25 cellular contexts compared by ENCODE assay signal in genomic region chr20:62770916-62771315, GRCh38. TPM values are rescaled to one million over a fixed set of nuclear protein-coding genes. Genes with fewer than 3 reads are reported as not detected.
DNase-seq lines count a peak whose midpoint lies in the region; ATAC-seq, FAIRE-seq and TF ChIP-seq lines count a peak whose summit lies in the region.
"Had no signal": no experiment of that assay in that cellular context is flagged by ENCODE, and none has a peak within 500 bp of the region (broad histone marks: within the 10 kb centered on the region; RNA-seq: fewer than 3 reads in every experiment).

No MANE protein-coding gene starts in this region.

- no peak overlapping the region for H3K27ac Mint-ChIP-seq in activated CD4-positive, alpha-beta T cell treated with anti-CD3 and anti-CD28 coated beads, Interleukin-2, amount 10 ng/mL, durations not matched to agents 7 days and 5 days
- H3K27ac Mint-ChIP-seq: CD14-positive monocyte had no signal

- no peaks in the 10 kb centered on the region for H3K36me3 ChIP-seq in H1 (ENCODE audit: control insufficient read depth in 2 of 4, insufficient read depth in 4 of 4, low read length in 3 of 4)
- no peaks in the 10 kb centered on the region for H3K36me3 ChIP-seq in neuronal stem cell (replicated peaks in 1 of 2; ENCODE audit: control insufficient read depth in 2 of 2, insufficient read depth in 2 of 2, low read length in 2 of 2)
- H3K36me3 ChIP-seq in effector memory CD4-positive, alpha-beta T cell (ENCODE audit: control insufficient read depth, insufficient read depth, low read length), result no peaks in the 10 kb centered on the region
- H3K36me3 ChIP-seq: SJCRH30 had no signal

- TF ChIP-seq CTCF in H1 (IDR thresholded peaks at IDR 0.05; ENCODE audit: control extremely low read depth in 1 of 3, insufficient read depth in 1 of 3, low read depth in 1 of 3, low read length in 3 of 3), result no peak

- no peak overlapping the region for H3K4me3 Mint-ChIP-seq in activated CD4-positive, alpha-beta T cell treated with anti-CD3 and anti-CD28 coated beads, Interleukin-2, amount 10 ng/mL, durations not matched to agents 7 days and 5 days
- H3K4me3 Mint-ChIP-seq: CD14-positive monocyte had no signal

- peaks cover 4% of the 10 kb centered on the region; the same call in 1 of the 2 replicates for H3K79me1 ChIP-seq in H1 (ENCODE audit: low read depth, low read length)
- H3K79me1 ChIP-seq in neuronal stem cell (ENCODE audit: low read depth, low read length), result peaks cover 2% of the 10 kb centered on the region

- no peak overlapping the region for H4K5ac ChIP-seq in H1 (ENCODE audit: insufficient read length, low read depth, low read length)

- peaks cover 0 to 4% of the 10 kb centered on the region in 2 experiments for H4K20me1 ChIP-seq in H1 (replicated peaks in 1 of 2; ENCODE audit: control insufficient read depth in 1 of 2, insufficient read depth in 2 of 2, low read length in 2 of 2)

- DNase-seq in Right ventricle myocardium superior (peak; percentile 31), cardiac septum (ENCODE audit: low spot score) (no peak), H1 (ENCODE audit: low read depth in 1 of 2, low spot score in 2 of 2) (no peak), neuronal stem cell (ENCODE audit: low spot score) (no peak), anterior cingulate cortex (lab: John Stamatoyannopoulos, UW) (no peak), kidney tubule cell (ENCODE audit: low spot score) (no peak)
- no peak for DNase-seq in activated CD4-positive, alpha-beta T cell treated with anti-CD3 and anti-CD28 coated beads, Interleukin-2, amount 10 ng/mL, durations not matched to agents 7 days and 5 days
- DNase-seq in effector memory CD4-positive, alpha-beta T cell, result no peak
- DNase-seq: 8988T, AML-193, DMS53, GDM1, KG1, NCI-H1105, NCI-H146, NCI-H2029 treated with DMSO at 0.1 percent for 48 hours, NCI-H226, NCI-H510A treated with DMSO at 0.1 percent for 48 hours, NCI-H748 treated with DMSO at 0.1 percent for 48 hours, SJCRH30 had no signal

- peaks cover 26% of the 10 kb centered on the region for H3K4me1 Mint-ChIP-seq in activated CD4-positive, alpha-beta T cell treated with anti-CD3 and anti-CD28 coated beads, Interleukin-2, amount 10 ng/mL, durations not matched to agents 7 days and 5 days

- H3K27ac ChIP-seq in H1 (ENCODE audit: low read depth, low read length), result no peak overlapping the region
- no peak overlapping the region for H3K27ac ChIP-seq in neuronal stem cell (replicated peaks; ENCODE audit: low read length)
- no peak overlapping the region for H3K27ac ChIP-seq in effector memory CD4-positive, alpha-beta T cell (ENCODE audit: insufficient read depth, low read length, poor library complexity, severe bottlenecking)
- H3K27ac ChIP-seq: SJCRH30 had no signal

- peaks cover 0 to 10% (median 1%) of the 10 kb centered on the region in 4 experiments; a peak in 3 of 7 replicates for H3K4me1 ChIP-seq in H1 (replicated peaks in 1 of 4; ENCODE audit: control insufficient read depth in 3 of 4, insufficient read depth in 4 of 4, low read length in 3 of 4)
- H3K4me1 ChIP-seq in neuronal stem cell (ENCODE audit: control insufficient read depth in 2 of 2, insufficient read depth in 1 of 2, low read depth in 1 of 2, low read length in 2 of 2), result peaks cover 13 to 40% of the 10 kb centered on the region in 2 donors
- peaks cover 21% of the 10 kb centered on the region for H3K4me1 ChIP-seq in effector memory CD4-positive, alpha-beta T cell (ENCODE audit: control insufficient read depth, insufficient read depth, low read length, poor library complexity, severe bottlenecking)

- no peaks in the 10 kb centered on the region for H3K9me3 ChIP-seq in H1 (ENCODE audit: insufficient read depth in 2 of 2, low read depth in 1 of 2, low read length in 1 of 2)
- H3K9me3 ChIP-seq in neuronal stem cell (replicated peaks in 1 of 2; ENCODE audit: control insufficient read depth in 2 of 2, insufficient read depth in 1 of 2, low read depth in 1 of 2, low read length in 2 of 2), result no peaks in the 10 kb centered on the region
- H3K9me3 ChIP-seq in effector memory CD4-positive, alpha-beta T cell (ENCODE audit: control insufficient read depth, low read length), result no peaks in the 10 kb centered on the region
- H3K9me3 ChIP-seq: SJCRH30 had no signal

- no peak overlapping the region for H3K4me3 ChIP-seq in H1 (ENCODE audit: extremely low read depth in 1 of 4, insufficient read depth in 2 of 4, low read depth in 3 of 4, low read length in 4 of 4)
- no peak overlapping the region for H3K4me3 ChIP-seq in neuronal stem cell (ENCODE audit: low read length in 2 of 2)
- H3K4me3 ChIP-seq in effector memory CD4-positive, alpha-beta T cell (ENCODE audit: insufficient read depth, low read depth, low read length, poor library complexity, severe bottlenecking), result no peak overlapping the region
- H3K4me3 ChIP-seq: SJCRH30 had no signal

- H3K14ac ChIP-seq in H1 (ENCODE audit: insufficient read length) (no peak overlapping the region), neuronal stem cell (ENCODE audit: low read length) (no peak overlapping the region)

- no peak for TF ChIP-seq POLR2A in H1 (IDR thresholded peaks at IDR 0.05; ENCODE audit: control extremely low read depth in 1 of 2, low read depth in 2 of 2, low read length in 2 of 2)

- no peaks in the 10 kb centered on the region; a peak in 1 of 7 replicates for H3K27me3 ChIP-seq in H1 (replicated peaks in 1 of 4; ENCODE audit: control insufficient read depth in 3 of 4, extremely low read depth in 1 of 4, insufficient read depth in 3 of 4, low read length in 3 of 4)
- peaks cover 0 to 26% (median 2%) of the 10 kb centered on the region in 3 experiments for H3K27me3 ChIP-seq in neuronal stem cell (ENCODE audit: control insufficient read depth in 3 of 3, insufficient read depth in 3 of 3, low read depth in 1 of 3, low read length in 3 of 3)
- H3K27me3 ChIP-seq in effector memory CD4-positive, alpha-beta T cell (replicated peaks; ENCODE audit: control insufficient read depth, insufficient read depth, low read length, poor library complexity, severe bottlenecking), result no peaks in the 10 kb centered on the region

- POLR2A ChIA-PET in H1 (lab: Charles Lee; ENCODE audit: partially characterized antibody), result interaction anchor here (0.6 kb wide), 1 partner anchor 10 kb away, joined by 3 read pairs; no protein-coding TSS in a partner anchor
- POLR2A ChIA-PET in activated CD4-positive, alpha-beta T cell treated with anti-CD3 and anti-CD28 coated beads, Interleukin-2, amount 10 ng/mL, durations not matched to agents 7 days and 5 days (lab: Charles Lee), result no interaction called here

- peaks cover 1% of the 10 kb centered on the region for H3K27me3 Mint-ChIP-seq in activated CD4-positive, alpha-beta T cell treated with anti-CD3 and anti-CD28 coated beads, Interleukin-2, amount 10 ng/mL, durations not matched to agents 7 days and 5 days

- H3K36me3 Mint-ChIP-seq in activated CD4-positive, alpha-beta T cell treated with anti-CD3 and anti-CD28 coated beads, Interleukin-2, amount 10 ng/mL, durations not matched to agents 7 days and 5 days (ENCODE audit: low read depth), result no peaks in the 10 kb centered on the region
- H3K36me3 Mint-ChIP-seq: CD14-positive monocyte had no signal

- TF ChIP-seq EP300 in H1 (IDR thresholded peaks at IDR 0.05; ENCODE audit: borderline replicate concordance in 1 of 2, low read depth in 2 of 2, low read length in 2 of 2), result no peak

- H3K23ac ChIP-seq in H1 (ENCODE audit: insufficient read length), result no peak overlapping the region
- no peak overlapping the region for H3K23ac ChIP-seq in neuronal stem cell (ENCODE audit: low read depth, low read length, poor library complexity)

- no peak overlapping the region for H2BK20ac ChIP-seq in H1 (ENCODE audit: low read length)

- H2BK12ac ChIP-seq in H1 (ENCODE audit: low read depth, low read length), result no peak overlapping the region
- H2BK12ac ChIP-seq in neuronal stem cell (ENCODE audit: low read length), result peak overlapping the region; percentile 46

- H3K56ac ChIP-seq in H1 (replicated peaks; ENCODE audit: insufficient read length, low read depth, low read length), result no peak overlapping the region

- no peak overlapping the region for H3K18ac ChIP-seq in H1 (ENCODE audit: extremely low read depth, low read length)
- H3K18ac ChIP-seq in neuronal stem cell (ENCODE audit: low read length), result peak overlapping the region; percentile 29

- H2BK5ac ChIP-seq in H1 (ENCODE audit: low read depth, low read length) (no peak overlapping the region), neuronal stem cell (ENCODE audit: low read length) (no peak overlapping the region)

- no peak for ATAC-seq in Right ventricle myocardium superior (ENCODE audit: poor library complexity)

- H3K4ac ChIP-seq in H1 (replicated peaks; ENCODE audit: insufficient read length, low read depth, low read length), result no peak overlapping the region
- H3K4ac ChIP-seq in neuronal stem cell (ENCODE audit: low read length), result no peak overlapping the region

- H3K23me2 ChIP-seq in H1 (ENCODE audit: low read depth, low read length), result no peaks in the 10 kb centered on the region

- no peaks in the 10 kb centered on the region for H3K79me2 ChIP-seq in H1 (ENCODE audit: control insufficient read depth in 1 of 2, insufficient read depth in 2 of 2, low read length in 2 of 2)

- H4K8ac ChIP-seq in H1 (ENCODE audit: extremely low read depth, insufficient read depth, low read length), result no peak overlapping the region
- no peak overlapping the region for H4K8ac ChIP-seq in neuronal stem cell (ENCODE audit: low read depth, low read length)

- H2AFZ ChIP-seq in H1 (ENCODE audit: low read length), result no peak overlapping the region
- H2AFZ ChIP-seq in neuronal stem cell (ENCODE audit: low read length), result no peak overlapping the region

- H3K4me2 ChIP-seq in H1 (ENCODE audit: insufficient read depth in 1 of 2, low read depth in 2 of 2, low read length in 2 of 2) (no peak overlapping the region), neuronal stem cell (ENCODE audit: insufficient read depth, low read length, poor library complexity, severe bottlenecking) (no peak overlapping the region)

- intact Hi-C loops in Right ventricle myocardium superior (cut with DNase I) (no loop called here), cardiac septum (cut with DNase I) (no loop called here)

- no peak overlapping the region for H2AK5ac ChIP-seq in H1 (ENCODE audit: low read depth, low read length)
- H2AK5ac ChIP-seq in neuronal stem cell (ENCODE audit: low read depth, low read length), result peak overlapping the region; percentile 16

- FAIRE-seq in H1 (lab: Jason Lieb, UNC), result no peak
- FAIRE-seq: D721Med, GM18507, GM19239, H54 had no signal

- TF ChIP-seq RAD21 in H1 (IDR thresholded peaks at IDR 0.05 in 1 of 2, conservative IDR thresholded peaks at IDR 0.05 in 1 of 2; ENCODE audit: low read depth in 2 of 2, low read length in 2 of 2), result no peak

- H3K9ac ChIP-seq in H1 (replicated peaks in 1 of 4; ENCODE audit: extremely low read depth in 1 of 4, low read depth in 3 of 4, low read length in 3 of 4) (no peak overlapping the region), neuronal stem cell (ENCODE audit: low read depth, low read length, poor library complexity) (no peak overlapping the region)

- H3K9me3 Mint-ChIP-seq in activated CD4-positive, alpha-beta T cell treated with anti-CD3 and anti-CD28 coated beads, Interleukin-2, amount 10 ng/mL, durations not matched to agents 7 days and 5 days, result no peaks in the 10 kb centered on the region
- H3K9me3 Mint-ChIP-seq: CD14-positive monocyte had no signal

- H4K91ac ChIP-seq in H1 (replicated peaks; ENCODE audit: insufficient read length, low read length) (no peak overlapping the region), neuronal stem cell (ENCODE audit: low read depth, low read length, poor library complexity) (no peak overlapping the region)

- peak overlapping the region; percentile 34; the same call in 1 of the 2 replicates for H2BK15ac ChIP-seq in H1 (ENCODE audit: low read length)
- peak overlapping the region; percentile 94 for H2BK15ac ChIP-seq in neuronal stem cell (ENCODE audit: low read length)

- WGBS in H1 (ENCODE audit: extremely low coverage in 1 of 2, insufficient coverage in 1 of 2, insufficient read length in 1 of 2, insufficient replicate concordance in 2 of 2, low coverage in 1 of 2, low lambda C conversion rate in 2 of 2, missing lambda C conversion rate in 1 of 2), 2 experiments, result 81% methylated on average over 14 of the region's 14 CpGs; no CpG with 5 or more reads in 1 of the 2 experiments
- WGBS in neuronal stem cell (ENCODE audit: extremely low coverage in 2 of 2, insufficient read length in 2 of 2, insufficient replicate concordance in 1 of 2), 2 donors, result no CpG with 5 or more reads among the region's 14 CpGs

- no peak overlapping the region for H2BK120ac ChIP-seq in H1 (replicated peaks; ENCODE audit: low read depth, low read length)
- no peak overlapping the region for H2BK120ac ChIP-seq in neuronal stem cell (ENCODE audit: low read depth, low read length)

- CTCF ChIA-PET in H1 (lab: Charles Lee; ENCODE audit: partially characterized antibody), result interaction anchor here (0.9 to 3.1 kb wide), 3 partner anchors 20 to 231 kb away, joined by 3 to 12 read pairs (median 8); partner anchors contain the start of gene NTSR1
- CTCF ChIA-PET in activated CD4-positive, alpha-beta T cell treated with anti-CD3 and anti-CD28 coated beads, Interleukin-2, amount 10 ng/mL, durations not matched to agents 7 days and 5 days (lab: Charles Lee), result no interaction called here

RNA-seq across cellular contexts. Expression of gene MRGBP, which starts 25.4 kb away (rescaled TPM):
- total RNA-seq in Right ventricle myocardium superior (10.2 TPM), cardiac septum (7.9 TPM)
- 16.8 and 18.7 TPM in 2 replicates for total RNA-seq in H1 (2021; fragmentation: NEBNext Ultra II Directional; extraction: Animal tissue kit (Norgen Biotek cat#: 25700))
- 15.0 and 16.7 TPM in 2 replicates for polyA plus RNA-seq in H1 (2011; rRNA removed)
- 16.9 TPM for polyA plus RNA-seq in H1 (2011; cell fraction: cytosol; rRNA removed)
- polyA plus RNA-seq in H1 (2011; cell fraction: nucleus; rRNA removed), result 15.2 TPM
- polyA plus RNA-seq in H1 (2012, experiment 1 of 2), result 12.4 to 15.8 TPM (median 14.1 TPM) in 4 replicates
- polyA plus RNA-seq in H1 (2012, experiment 2 of 2), result 12.8 TPM
- polyA plus RNA-seq in H1 (2013, experiment 1 of 2), result 12.5 TPM
- polyA plus RNA-seq in H1 (2013, experiment 2 of 2), result 13.0 TPM
- 9.2 and 10.4 TPM in 2 replicates for polyA minus RNA-seq in H1 (2011; rRNA and poly(A)+ RNA removed)
- polyA minus RNA-seq in H1 (2011; cell fraction: cytosol; rRNA and poly(A)+ RNA removed), result 7.4 TPM
- polyA minus RNA-seq in H1 (2011; cell fraction: nucleus; rRNA and poly(A)+ RNA removed), result 9.5 TPM
- 15.5 TPM for polyA plus RNA-seq in neuronal stem cell (2013, experiment 1 of 2)
- 15.6 TPM for polyA plus RNA-seq in neuronal stem cell (2013, experiment 2 of 2)
- total RNA-seq in activated CD4-positive, alpha-beta T cell treated with anti-CD3 and anti-CD28 coated beads, Interleukin-2, amount 10 ng/mL, durations not matched to agents 7 days and 5 days, result 10 to 100 TPM; 14.4 to 14.5 TPM

RNA-seq across cellular contexts. Expression of gene OGFR, which starts 33.7 kb away (rescaled TPM):
- total RNA-seq in Right ventricle myocardium superior, result 17.8 TPM
- 16.4 TPM for total RNA-seq in cardiac septum
- total RNA-seq in H1 (2021; fragmentation: NEBNext Ultra II Directional; extraction: Animal tissue kit (Norgen Biotek cat#: 25700)), result 25.1 and 25.8 TPM in 2 replicates
- polyA plus RNA-seq in H1 (2011; rRNA removed), result 13.9 and 26.7 TPM in 2 replicates
- polyA plus RNA-seq in H1 (2011; cell fraction: cytosol; rRNA removed), result 31.1 TPM
- polyA plus RNA-seq in H1 (2011; cell fraction: nucleus; rRNA removed), result 31.9 TPM
- 14.3 to 22.7 TPM (median 20.9 TPM) in 4 replicates for polyA plus RNA-seq in H1 (2012, experiment 1 of 2)
- 14.7 TPM for polyA plus RNA-seq in H1 (2012, experiment 2 of 2)
- 14.1 TPM for polyA plus RNA-seq in H1 (2013, experiment 1 of 2)
- 12.8 TPM for polyA plus RNA-seq in H1 (2013, experiment 2 of 2)
- polyA minus RNA-seq in H1 (2011; rRNA and poly(A)+ RNA removed), result 9.5 and 11.2 TPM in 2 replicates
- 18.2 TPM for polyA minus RNA-seq in H1 (2011; cell fraction: cytosol; rRNA and poly(A)+ RNA removed)
- polyA minus RNA-seq in H1 (2011; cell fraction: nucleus; rRNA and poly(A)+ RNA removed), result 11.4 TPM
- 15.0 TPM for polyA plus RNA-seq in neuronal stem cell (2013, experiment 1 of 2)
- 14.7 TPM for polyA plus RNA-seq in neuronal stem cell (2013, experiment 2 of 2)
- 10 to 100 TPM; 82.4 to 84.9 TPM for total RNA-seq in activated CD4-positive, alpha-beta T cell treated with anti-CD3 and anti-CD28 coated beads, Interleukin-2, amount 10 ng/mL, durations not matched to agents 7 days and 5 days

RNA-seq across cellular contexts. Expression of gene COL9A3, which starts 45.9 kb away (rescaled TPM):
- 2.7 TPM for total RNA-seq in Right ventricle myocardium superior
- 0.94 TPM for total RNA-seq in cardiac septum
- total RNA-seq in H1 (2021; fragmentation: NEBNext Ultra II Directional; extraction: Animal tissue kit (Norgen Biotek cat#: 25700)), result 76.0 and 80.1 TPM in 2 replicates
- polyA plus RNA-seq in H1 (2011; rRNA removed), result 21.7 and 39.7 TPM in 2 replicates
- polyA plus RNA-seq in H1 (2011; cell fraction: cytosol; rRNA removed), result 47.5 TPM
- polyA plus RNA-seq in H1 (2011; cell fraction: nucleus; rRNA removed), result 245 TPM
- polyA plus RNA-seq in H1 (2012, experiment 1 of 2), result 54.7 to 62.3 TPM (median 59.2 TPM) in 4 replicates
- 36.6 TPM for polyA plus RNA-seq in H1 (2012, experiment 2 of 2)
- polyA plus RNA-seq in H1 (2013, experiment 1 of 2), result 97.2 TPM
- polyA plus RNA-seq in H1 (2013, experiment 2 of 2), result 86.2 TPM
- polyA minus RNA-seq in H1 (2011; rRNA and poly(A)+ RNA removed), result 3.3 and 4.8 TPM in 2 replicates
- 16.0 TPM for polyA minus RNA-seq in H1 (2011; cell fraction: cytosol; rRNA and poly(A)+ RNA removed)
- 24.0 TPM for polyA minus RNA-seq in H1 (2011; cell fraction: nucleus; rRNA and poly(A)+ RNA removed)
- 77.2 TPM for polyA plus RNA-seq in neuronal stem cell (2013, experiment 1 of 2)
- 77.0 TPM for polyA plus RNA-seq in neuronal stem cell (2013, experiment 2 of 2)
- total RNA-seq in activated CD4-positive, alpha-beta T cell treated with anti-CD3 and anti-CD28 coated beads, Interleukin-2, amount 10 ng/mL, durations not matched to agents 7 days and 5 days, result not detected

Comparison
In these comparisons a context has a peak if more than half of its experiments do, and no peak if none do; other contexts are left out.
1. RNA of gene COL9A3, which starts 45.9 kb away (total RNA-seq): 76.0 to 80.1 TPM in H1; 2.7 TPM in Right ventricle myocardium superior (single experiment), 0.94 TPM in cardiac septum (single experiment) and not detected in activated CD4-positive, alpha-beta T cell treated with anti-CD3 and anti-CD28 coated beads, Interleukin-2, amount 10 ng/mL, durations not matched to agents 7 days and 5 days; every median in the first group is over 10 times any median in the second.